In the genomic region with DNA sequence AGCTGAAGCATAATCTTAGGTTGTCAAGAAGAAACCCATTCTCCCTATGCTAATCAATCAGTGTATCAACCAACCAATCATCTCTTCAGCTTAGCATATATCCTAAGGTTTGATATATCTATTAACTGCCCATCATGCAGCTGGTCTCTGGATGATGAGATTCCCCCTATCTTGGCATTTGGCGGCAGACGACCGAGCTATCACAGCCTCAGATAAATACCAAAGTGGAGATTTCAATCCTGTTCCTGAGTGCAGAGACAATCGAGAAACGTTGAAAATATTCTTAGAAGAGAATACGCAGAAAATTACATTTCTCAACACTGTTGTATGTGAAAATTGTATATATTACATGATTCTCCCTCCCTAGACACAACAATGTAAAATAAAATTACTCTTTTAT, we compare ENCODE assay signal across 30 cellular contexts.
"Had no signal": no experiment of that assay in that cellular context is flagged by ENCODE, and none has a peak within 500 bp of the region (broad histone marks: within the 10 kb centered on the region; RNA-seq: fewer than 3 reads in every experiment).

No MANE protein-coding gene starts in this region.

- H3K9me3 Mint-ChIP-seq: naive B cell; naive thymus-derived CD8-positive, alpha-beta T cell; natural killer cell treated with Interleukin-12 subunit alpha and Interleukin-12 subunit beta and Interleukin-15 and Interleukin-18, amount 100 ng/mL, for 72 hours; nephron progenitor cell; stimulated activated effector memory CD8-positive, alpha-beta T cell treated with anti-CD3 and anti-CD28 coated beads, Interleukin-12 subunit alpha, Interleukin-12 subunit beta, amount 100 ng/mL, for 72 hours; stimulated activated naive B cell treated with anti-CD40 and anti-IgM and Interleukin-4, amounts not matched to agents 10 μg/mL and 1 μg/mL and 100 μg/mL, for 72 hours; stimulated activated naive CD8-positive, alpha-beta T cell treated with anti-CD3 and anti-CD28 coated beads, Interleukin-15, Interleukin-2, amounts not matched to agents 100 ng/mL and 50 ng/mL, for 24 hours had no signal

- H3K4me1 Mint-ChIP-seq: stimulated activated effector memory CD8-positive, alpha-beta T cell treated with anti-CD3 and anti-CD28 coated beads, Interleukin-12 subunit alpha, Interleukin-12 subunit beta, amount 100 ng/mL, for 72 hours had no signal

- H3K36me3 Mint-ChIP-seq: natural killer cell treated with Interleukin-12 subunit alpha and Interleukin-12 subunit beta and Interleukin-15 and Interleukin-18, amount 100 ng/mL, for 72 hours; stimulated activated effector memory CD8-positive, alpha-beta T cell treated with anti-CD3 and anti-CD28 coated beads, Interleukin-12 subunit alpha, Interleukin-12 subunit beta, amount 100 ng/mL, for 72 hours; type B pancreatic cell had no signal

- H3K79me2 ChIP-seq: parathyroid adenoma had no signal

- H3K27me3 Mint-ChIP-seq: naive thymus-derived CD8-positive, alpha-beta T cell; natural killer cell treated with Interleukin-12 subunit alpha and Interleukin-12 subunit beta and Interleukin-15 and Interleukin-18, amount 100 ng/mL, for 72 hours; stimulated activated naive B cell treated with anti-CD40 and anti-IgM and Interleukin-4, amounts not matched to agents 10 μg/mL and 1 μg/mL and 100 μg/mL, for 72 hours; stimulated activated naive CD8-positive, alpha-beta T cell treated with anti-CD3 and anti-CD28 coated beads, Interleukin-15, Interleukin-2, amounts not matched to agents 100 ng/mL and 50 ng/mL, for 24 hours had no signal

- H3K4me3 Mint-ChIP-seq: naive B cell; naive thymus-derived CD8-positive, alpha-beta T cell; natural killer cell treated with Interleukin-12 subunit alpha and Interleukin-12 subunit beta and Interleukin-15 and Interleukin-18, amount 100 ng/mL, for 72 hours; nephron progenitor cell; stimulated activated effector memory CD8-positive, alpha-beta T cell treated with anti-CD3 and anti-CD28 coated beads, Interleukin-12 subunit alpha, Interleukin-12 subunit beta, amount 100 ng/mL, for 72 hours; stimulated activated naive B cell treated with anti-CD40 and anti-IgM and Interleukin-4, amounts not matched to agents 10 μg/mL and 1 μg/mL and 100 μg/mL, for 72 hours; stimulated activated naive CD8-positive, alpha-beta T cell treated with anti-CD3 and anti-CD28 coated beads, Interleukin-15, Interleukin-2, amounts not matched to agents 100 ng/mL and 50 ng/mL, for 24 hours; type B pancreatic cell had no signal

- H3K27ac ChIP-seq: neutrophil, ovary, parathyroid adenoma, psoas muscle, right lobe of liver, sigmoid colon, stomach, thoracic aorta, thyroid gland, transverse colon, upper lobe of right lung, uterus had no signal

- DNase-seq: naive B cell; naive thymus-derived CD8-positive, alpha-beta T cell; nephron progenitor cell; nucleus accumbens; ovary; posterior cingulate gyrus; psoas muscle; right cardiac atrium; right lobe of liver; sigmoid colon; small intestine; stimulated activated CD4-positive, alpha-beta T cell treated with anti-CD3 and anti-CD28 coated beads, Interleukin-15, amount 100 ng/mL, for 24 hours; stimulated activated CD4-positive, alpha-beta T cell treated with anti-CD3 and anti-CD28 coated beads, Interleukin-2, amount 100 ng/mL, for 24 hours; stimulated activated CD4-positive, alpha-beta T cell treated with anti-CD3 and anti-CD28 coated beads, Interleukin-2, amount 100 ng/mL, for 48 hours; stimulated activated CD4-positive, alpha-beta T cell treated with anti-CD3 and anti-CD28 coated beads, Interleukin-4, amount 100 ng/mL, for 24 hours; stimulated activated naive B cell treated with anti-CD40 and anti-IgM and Interleukin-4, amounts not matched to agents 10 μg/mL and 1 μg/mL and 100 μg/mL, for 72 hours; stimulated activated naive CD4-positive, alpha-beta T cell treated with Interleukin-2 at 50 U/mL for 16 hours; stomach; thyroid gland; transverse colon; upper lobe of right lung; uterus had no signal

- H3K9ac ChIP-seq: parathyroid adenoma had no signal

- H2AFZ ChIP-seq: parathyroid adenoma had no signal

- H3K27me3 ChIP-seq: neutrophil, ovary, right lobe of liver, sigmoid colon, stomach, thyroid gland, transverse colon, upper lobe of right lung, uterus had no signal

- H3K4me3 ChIP-seq: ovary, psoas muscle, right lobe of liver, sigmoid colon, stomach, thoracic aorta, thyroid gland, transverse colon, upper lobe of right lung, uterus had no signal

- H3K4me1 ChIP-seq: parathyroid adenoma, right lobe of liver, stomach, thyroid gland, transverse colon, upper lobe of right lung, uterus had no signal

- H3K9me3 ChIP-seq: neutrophil, ovary, psoas muscle, right lobe of liver, sigmoid colon, stomach, thoracic aorta, thyroid gland, transverse colon, upper lobe of right lung, uterus had no signal

- H3K36me3 ChIP-seq: neutrophil, ovary, right lobe of liver, sigmoid colon, stomach, thoracic aorta, thyroid gland, transverse colon, upper lobe of right lung, uterus had no signal

- H3K27ac Mint-ChIP-seq: naive B cell; natural killer cell treated with Interleukin-12 subunit alpha and Interleukin-12 subunit beta and Interleukin-15 and Interleukin-18, amount 100 ng/mL, for 72 hours; nephron progenitor cell; progenitor cell of endocrine pancreas; stimulated activated effector memory CD8-positive, alpha-beta T cell treated with anti-CD3 and anti-CD28 coated beads, Interleukin-12 subunit alpha, Interleukin-12 subunit beta, amount 100 ng/mL, for 72 hours; stimulated activated naive B cell treated with anti-CD40 and anti-IgM and Interleukin-4, amounts not matched to agents 10 μg/mL and 1 μg/mL and 100 μg/mL, for 72 hours; stimulated activated naive CD8-positive, alpha-beta T cell treated with anti-CD3 and anti-CD28 coated beads, Interleukin-15, Interleukin-2, amounts not matched to agents 100 ng/mL and 50 ng/mL, for 24 hours; type B pancreatic cell had no signal
